Comparison of ENCODE assay signal across 24 cellular contexts in genomic region chr7:38978474-38978873, GRCh38. TPM values are rescaled to one million over a fixed set of nuclear protein-coding genes. Genes with fewer than 3 reads are reported as not detected.
DNase-seq lines count a peak whose midpoint lies in the region; TF ChIP-seq lines count a peak whose summit lies in the region.
"Had no signal": no experiment of that assay in that cellular context is flagged by ENCODE, and none has a peak within 500 bp of the region (broad histone marks: within the 10 kb centered on the region; RNA-seq: fewer than 3 reads in every experiment).

No MANE protein-coding gene starts in this region.

- peaks cover 25% of the 10 kb centered on the region for H3K27me3 Mint-ChIP-seq in H9 (ENCODE audit: low read depth)

- H3K4me3 Mint-ChIP-seq in H9 = no peak overlapping the region; a peak in 1 of 5 replicates
- H3K4me3 Mint-ChIP-seq: activated CD4-positive, alpha-beta memory T cell treated with anti-CD3 and anti-CD28 coated beads for 36 hours; activated naive CD8-positive, alpha-beta T cell treated with anti-CD3 and anti-CD28 coated beads, Interleukin-2, amount 50 U/mL, for 24 hours; CD8-positive, alpha-beta memory T cell had no signal

- H3K27ac Mint-ChIP-seq in H9 = peak overlapping the region in 2 of 3 experiments; percentile 23 to 50; a peak in 3 of 7 replicates
- H3K27ac Mint-ChIP-seq: activated CD4-positive, alpha-beta memory T cell treated with anti-CD3 and anti-CD28 coated beads for 36 hours; activated naive CD8-positive, alpha-beta T cell treated with anti-CD3 and anti-CD28 coated beads, Interleukin-2, amount 50 U/mL, for 24 hours; CD8-positive, alpha-beta memory T cell had no signal

- H3K14ac ChIP-seq in H9 (ENCODE audit: insufficient read depth, low read length) (no peak overlapping the region), neuronal stem cell (ENCODE audit: low read length) (no peak overlapping the region)

- H3K18ac ChIP-seq in H9 (ENCODE audit: insufficient read length, low read depth, low read length) (no peak overlapping the region), neuronal stem cell (ENCODE audit: low read length) (no peak overlapping the region)

- no peaks in the 10 kb centered on the region for H3K9me3 ChIP-seq in H9 (ENCODE audit: control insufficient read depth, low read depth, low read length)
- H3K9me3 ChIP-seq in hepatocyte (ENCODE audit: low read depth) = no peaks in the 10 kb centered on the region
- no peaks in the 10 kb centered on the region for H3K9me3 ChIP-seq in neuronal stem cell (replicated peaks in 1 of 2; ENCODE audit: control insufficient read depth in 2 of 2, insufficient read depth in 1 of 2, low read depth in 1 of 2, low read length in 2 of 2)
- H3K9me3 ChIP-seq: colonic mucosa, left lung, thoracic aorta had no signal

- no peak overlapping the region for H3K56ac ChIP-seq in H9 (ENCODE audit: insufficient read length, low read depth, low read length)

- H4K8ac ChIP-seq in H9 (replicated peaks; ENCODE audit: insufficient read length, low read depth, low read length) (no peak overlapping the region), neuronal stem cell (ENCODE audit: low read depth, low read length) (no peak overlapping the region)

- H2BK15ac ChIP-seq in H9 (ENCODE audit: low read depth, low read length) (no peak overlapping the region), neuronal stem cell (ENCODE audit: low read length) (no peak overlapping the region)

- H4K20me1 ChIP-seq in H9 (ENCODE audit: control insufficient read depth, insufficient read depth, insufficient read length) = peaks cover 2% of the 10 kb centered on the region
- no peaks in the 10 kb centered on the region for H4K20me1 ChIP-seq in hepatocyte (ENCODE audit: insufficient read depth, poor library complexity, severe bottlenecking)

- peak overlapping the region; percentile 2 for H3K4me2 ChIP-seq in H9 (ENCODE audit: insufficient read depth, insufficient read length, low read length)
- H3K4me2 ChIP-seq in hepatocyte = peak overlapping the region; percentile 17
- H3K4me2 ChIP-seq in neuronal stem cell (ENCODE audit: insufficient read depth, low read length, poor library complexity, severe bottlenecking) = no peak overlapping the region

- no peak overlapping the region for H3K27ac ChIP-seq in H9 (ENCODE audit: insufficient read length, low read depth, low read length)
- no peak overlapping the region for H3K27ac ChIP-seq in hepatocyte
- no peak overlapping the region for H3K27ac ChIP-seq in neuronal stem cell (replicated peaks; ENCODE audit: low read length)
- H3K27ac ChIP-seq: brain microvascular endothelial cell, colonic mucosa, left lung, RWPE1 had no signal

- H2BK120ac ChIP-seq in H9 (ENCODE audit: low read depth, low read length, poor library complexity, severe bottlenecking) (no peak overlapping the region), neuronal stem cell (ENCODE audit: low read depth, low read length) (no peak overlapping the region)

- TF ChIP-seq CTCF in H9 (conservative IDR thresholded peaks at IDR 0.05) (no peak), hepatocyte (IDR thresholded peaks at IDR 0.05; ENCODE audit: poor library complexity) (no peak)

- no peaks in the 10 kb centered on the region for H3K27me3 ChIP-seq in H9 (ENCODE audit: insufficient read depth, low read length)
- peaks cover 34% of the 10 kb centered on the region for H3K27me3 ChIP-seq in hepatocyte
- H3K27me3 ChIP-seq in neuronal stem cell (ENCODE audit: control insufficient read depth in 3 of 3, insufficient read depth in 3 of 3, low read depth in 1 of 3, low read length in 3 of 3) = peaks cover 0 to 2% (median 0%) of the 10 kb centered on the region in 3 experiments

- no peak overlapping the region for H2AK5ac ChIP-seq in H9 (ENCODE audit: insufficient read length, low read length)
- no peak overlapping the region for H2AK5ac ChIP-seq in neuronal stem cell (ENCODE audit: low read depth, low read length)

- H3K79me2 ChIP-seq in H9 (ENCODE audit: insufficient read depth, low read length) = no peaks in the 10 kb centered on the region
- H3K79me2 ChIP-seq in hepatocyte = no peaks in the 10 kb centered on the region

- no peak overlapping the region for H4K5ac ChIP-seq in H9 (ENCODE audit: insufficient read length, low read depth, low read length)

- peak overlapping the region; percentile 92 for H2AFZ ChIP-seq in H9 (ENCODE audit: low read length)
- no peak overlapping the region for H2AFZ ChIP-seq in hepatocyte
- peak overlapping the region; percentile 77 for H2AFZ ChIP-seq in neuronal stem cell (ENCODE audit: low read length)

- H3K4me1 ChIP-seq in H9 (ENCODE audit: insufficient read depth, low read length) = peaks cover 2% of the 10 kb centered on the region; the same call in 1 of the 2 replicates
- peaks cover 4% of the 10 kb centered on the region for H3K4me1 ChIP-seq in hepatocyte (ENCODE audit: insufficient read depth)
- H3K4me1 ChIP-seq in neuronal stem cell (ENCODE audit: control insufficient read depth in 2 of 2, insufficient read depth in 1 of 2, low read depth in 1 of 2, low read length in 2 of 2) = peaks cover 9 to 10% of the 10 kb centered on the region in 2 donors
- H3K4me1 ChIP-seq: colonic mucosa had no signal

- H3K4me3 ChIP-seq in hepatocyte = no peak overlapping the region
- no peak overlapping the region for H3K4me3 ChIP-seq in neuronal stem cell (ENCODE audit: low read length in 2 of 2)
- H3K4me3 ChIP-seq: colonic mucosa, left lung, thoracic aorta had no signal

- no peak overlapping the region for H4K91ac ChIP-seq in H9 (ENCODE audit: insufficient read length, low read depth, low read length)
- H4K91ac ChIP-seq in neuronal stem cell (ENCODE audit: low read depth, low read length, poor library complexity) = no peak overlapping the region

- H3T11ph ChIP-seq in H9 (ENCODE audit: low read length) = no peak overlapping the region

- H3K4ac ChIP-seq in H9 (ENCODE audit: low read depth, low read length) = no peak overlapping the region
- no peak overlapping the region for H3K4ac ChIP-seq in neuronal stem cell (ENCODE audit: low read length)

- no peak overlapping the region for H2BK20ac ChIP-seq in H9 (ENCODE audit: low read depth, low read length, poor library complexity, severe bottlenecking)

- H3K36me3 ChIP-seq in hepatocyte (replicated peaks; ENCODE audit: insufficient read depth, low read depth) (no peaks in the 10 kb centered on the region), neuronal stem cell (replicated peaks in 1 of 2; ENCODE audit: control insufficient read depth in 2 of 2, insufficient read depth in 2 of 2, low read length in 2 of 2) (no peaks in the 10 kb centered on the region)
- H3K36me3 ChIP-seq: brain microvascular endothelial cell, colonic mucosa, left lung, thoracic aorta had no signal

- H3K9ac ChIP-seq in H9 (ENCODE audit: extremely low read depth, insufficient read length, low read length) = no peak overlapping the region
- H3K9ac ChIP-seq in neuronal stem cell (ENCODE audit: low read depth, low read length, poor library complexity) = no peak overlapping the region

- H3K79me1 ChIP-seq in H9 (ENCODE audit: insufficient read depth, low read depth, low read length, poor library complexity, severe bottlenecking) (no peaks in the 10 kb centered on the region), neuronal stem cell (ENCODE audit: low read depth, low read length) (no peaks in the 10 kb centered on the region)

- no peak overlapping the region for H2BK5ac ChIP-seq in H9 (ENCODE audit: insufficient read length, low read length)
- no peak overlapping the region for H2BK5ac ChIP-seq in neuronal stem cell (ENCODE audit: low read length)

- H2BK12ac ChIP-seq in H9 (ENCODE audit: insufficient read length, low read depth, low read length) = no peak overlapping the region
- no peak overlapping the region for H2BK12ac ChIP-seq in neuronal stem cell (ENCODE audit: low read length)

- H3K23ac ChIP-seq in H9 (ENCODE audit: insufficient read length, low read depth, low read length) (no peak overlapping the region), neuronal stem cell (ENCODE audit: low read depth, low read length, poor library complexity) (no peak overlapping the region)

- H3K9me2 ChIP-seq in hepatocyte (replicated peaks; ENCODE audit: insufficient read depth) = no peaks in the 10 kb centered on the region

- DNase-seq in H9 (no peak), NCI-H2227 treated with DMSO at 0.1 percent for 48 hours (lab: John Stamatoyannopoulos, UW) (peak; percentile 39), hepatocyte (ENCODE audit: low spot score) (no peak), neuronal stem cell (ENCODE audit: low spot score) (no peak), D341Med (ENCODE audit: low spot score) (no peak), EL (no peak), DMS153 treated with DMSO at 0.1 percent for 48 hours (lab: John Stamatoyannopoulos, UW; ENCODE audit: unreplicated experiment) (no peak)
- DNase-seq: activated CD4-positive, alpha-beta memory T cell treated with anti-CD3 and anti-CD28 coated beads for 36 hours; activated gamma-delta T cell; activated naive CD8-positive, alpha-beta T cell treated with anti-CD3 and anti-CD28 coated beads, Interleukin-2, amount 50 U/mL, for 24 hours; brain microvascular endothelial cell; CD8-positive, alpha-beta memory T cell; colonic mucosa; DMS79 treated with DMSO at 0.1 percent for 48 hours; left lung; NCI-H1048; NCI-H1930; NCI-H446; stimulated activated CD4-positive, alpha-beta T cell treated with anti-CD3 and anti-CD28 coated beads, Interleukin-4, amount 100 ng/mL, for 1 hour; stimulated activated naive CD4-positive, alpha-beta T cell treated with Interleukin-2 at 50 U/mL for 16 hours had no signal

- peaks cover 7% of the 10 kb centered on the region for H3K23me2 ChIP-seq in H9 (ENCODE audit: insufficient read length, low read depth, low read length, poor library complexity, severe bottlenecking)

- WGBS in H9 (ENCODE audit: extremely low coverage, insufficient read length, low lambda C conversion rate) = no CpG with 5 or more reads among the region's 5 CpGs
- 53% methylated on average over 5 of the region's 5 CpGs for WGBS in hepatocyte (ENCODE audit: low lambda C conversion rate, missing lambda C conversion rate)
- no CpG with 5 or more reads among the region's 5 CpGs for WGBS in neuronal stem cell (ENCODE audit: extremely low coverage in 2 of 2, insufficient read length in 2 of 2, insufficient replicate concordance in 1 of 2), 2 donors

- H3K36me3 Mint-ChIP-seq in H9 (ENCODE audit: insufficient read depth in 1 of 3, low read depth in 3 of 3) = no peaks in the 10 kb centered on the region; a peak in 1 of 7 replicates
- H3K36me3 Mint-ChIP-seq: activated CD4-positive, alpha-beta memory T cell treated with anti-CD3 and anti-CD28 coated beads for 36 hours; CD8-positive, alpha-beta memory T cell had no signal

- H3K4me1 Mint-ChIP-seq in H9 = peaks cover 12 to 23% of the 10 kb centered on the region in 2 experiments
- H3K4me1 Mint-ChIP-seq: activated naive CD8-positive, alpha-beta T cell treated with anti-CD3 and anti-CD28 coated beads, Interleukin-2, amount 50 U/mL, for 24 hours; CD8-positive, alpha-beta memory T cell had no signal

- H3K9me3 Mint-ChIP-seq in H9 = no peaks in the 10 kb centered on the region
- H3K9me3 Mint-ChIP-seq: activated CD4-positive, alpha-beta memory T cell treated with anti-CD3 and anti-CD28 coated beads for 36 hours; activated naive CD8-positive, alpha-beta T cell treated with anti-CD3 and anti-CD28 coated beads, Interleukin-2, amount 50 U/mL, for 24 hours had no signal

RNA-seq across cellular contexts. Expression of gene POU6F2, which starts 0.8 kb away (rescaled TPM):
- 1.9 and 3.5 TPM in 2 replicates for total RNA-seq in H9 (2021)
- total RNA-seq in hepatocyte = 0.67 and 0.88 TPM in 2 replicates
- polyA plus RNA-seq in hepatocyte = 1.3 and 1.4 TPM in 2 replicates
- polyA plus RNA-seq in neuronal stem cell (2013, experiment 1 of 2) = 2.3 TPM
- 2.6 TPM for polyA plus RNA-seq in neuronal stem cell (2013, experiment 2 of 2)
- total RNA-seq: activated CD4-positive, alpha-beta memory T cell treated with anti-CD3 and anti-CD28 coated beads for 36 hours; CD8-positive, alpha-beta memory T cell; LHCN-M2; mononuclear cell; thoracic aorta had no signal
- polyA plus RNA-seq: CD8-positive, alpha-beta memory T cell had no signal
